Comparison of ENCODE assay signal across 10 cellular contexts in the genomic region with DNA sequence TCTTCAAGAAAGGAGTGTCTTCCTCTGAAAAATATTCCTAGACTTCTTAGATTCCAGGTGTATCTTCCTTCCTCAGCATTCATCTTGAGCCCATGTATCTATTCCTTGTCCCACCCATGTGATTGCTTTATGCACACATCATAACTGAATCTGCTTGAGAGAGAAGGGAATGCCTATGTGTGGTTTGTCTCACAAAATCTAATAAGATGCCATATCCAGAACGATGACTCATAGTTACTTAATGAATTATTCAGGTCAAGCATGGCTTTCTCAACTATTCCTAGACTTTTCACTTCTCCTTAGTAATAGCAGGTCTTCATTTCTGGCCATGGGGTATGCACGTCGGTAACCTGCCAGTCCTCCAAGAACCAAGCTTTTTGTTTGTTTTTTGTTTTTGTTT.
DNase-seq lines count a peak whose midpoint lies in the region; ATAC-seq and TF ChIP-seq lines count a peak whose summit lies in the region.
"Had no signal": no experiment of that assay in that cellular context is flagged by ENCODE, and none has a peak within 500 bp of the region (broad histone marks: within the 10 kb centered on the region; RNA-seq: fewer than 3 reads in every experiment).

No MANE protein-coding gene starts in this region.

- peak; percentile 85 for ATAC-seq in SK-N-SH treated with all-trans-retinoic acid at 6 μM for 48 hours

- CTCF ChIA-PET in RWPE1 (lab: Yijun Ruan, JAX) = no interaction called here

- TF ChIP-seq CTCF in RWPE1 (conservative IDR thresholded peaks at IDR 0.05; ENCODE audit: low read depth) = no peak

- no peak overlapping the region for H3K4me3 ChIP-seq in skeletal muscle cell (ENCODE audit: low read depth, low read length)

- POLR2A ChIA-PET in RWPE1 (lab: Yijun Ruan, JAX; ENCODE audit: low non-redundant PET) = no interaction called here

- H3K27ac ChIP-seq in RWPE1 = no peak overlapping the region

- DNase-seq in ELR (ENCODE audit: low read depth) (peak; percentile 2), glomerular visceral epithelial cell (ENCODE audit: extremely low spot score) (peak; percentile 13), skeletal muscle cell (ENCODE audit: low read depth) (peak; percentile 32), RWPE1 (ENCODE audit: low spot score) (no peak), germinal center (ENCODE audit: low spot score) (no peak), NAMALWA (ENCODE audit: low spot score) (no peak)
- no peak for DNase-seq in activated effector memory CD4-positive, alpha-beta T cell treated with Interleukin-2 at 50 U/mL for 16 hours
- DNase-seq: activated CD4-positive, alpha-beta memory T cell treated with anti-CD3 and anti-CD28 coated beads, Interleukin-2, amount 10 ng/mL, durations not matched to agents 7 days and 5 days; Kasumi-1 had no signal

TF ChIP-seq in SK-N-SH treated with all-trans-retinoic acid at 6 μM for 48 hours, 23 proteins besides CTCF, POLR2A, EP300 and RAD21:
- no peak for TF ChIP-seq ZFP30 (CRISPR knock-in tag; IDR thresholded peaks at IDR 0.05)
- no peak for TF ChIP-seq ZNF70 (CRISPR knock-in tag; IDR thresholded peaks at IDR 0.05)
- TF ChIP-seq POU6F1 (CRISPR knock-in tag; IDR thresholded peaks at IDR 0.05; ENCODE audit: borderline replicate concordance, low read depth) = no peak
- TF ChIP-seq ZNF8 (CRISPR knock-in tag; IDR thresholded peaks at IDR 0.05) = no peak
- TF ChIP-seq RARB (CRISPR knock-in tag; IDR thresholded peaks at IDR 0.05) = no peak
- TF ChIP-seq ZC3H10 (CRISPR knock-in tag; IDR thresholded peaks at IDR 0.05) = 0 out of 2 replicates have a peak, but pooled peaks have one; percentile 42
- no peak for TF ChIP-seq PATZ1 (CRISPR knock-in tag; IDR thresholded peaks at IDR 0.05; ENCODE audit: borderline replicate concordance)
- TF ChIP-seq, protein P1, sequence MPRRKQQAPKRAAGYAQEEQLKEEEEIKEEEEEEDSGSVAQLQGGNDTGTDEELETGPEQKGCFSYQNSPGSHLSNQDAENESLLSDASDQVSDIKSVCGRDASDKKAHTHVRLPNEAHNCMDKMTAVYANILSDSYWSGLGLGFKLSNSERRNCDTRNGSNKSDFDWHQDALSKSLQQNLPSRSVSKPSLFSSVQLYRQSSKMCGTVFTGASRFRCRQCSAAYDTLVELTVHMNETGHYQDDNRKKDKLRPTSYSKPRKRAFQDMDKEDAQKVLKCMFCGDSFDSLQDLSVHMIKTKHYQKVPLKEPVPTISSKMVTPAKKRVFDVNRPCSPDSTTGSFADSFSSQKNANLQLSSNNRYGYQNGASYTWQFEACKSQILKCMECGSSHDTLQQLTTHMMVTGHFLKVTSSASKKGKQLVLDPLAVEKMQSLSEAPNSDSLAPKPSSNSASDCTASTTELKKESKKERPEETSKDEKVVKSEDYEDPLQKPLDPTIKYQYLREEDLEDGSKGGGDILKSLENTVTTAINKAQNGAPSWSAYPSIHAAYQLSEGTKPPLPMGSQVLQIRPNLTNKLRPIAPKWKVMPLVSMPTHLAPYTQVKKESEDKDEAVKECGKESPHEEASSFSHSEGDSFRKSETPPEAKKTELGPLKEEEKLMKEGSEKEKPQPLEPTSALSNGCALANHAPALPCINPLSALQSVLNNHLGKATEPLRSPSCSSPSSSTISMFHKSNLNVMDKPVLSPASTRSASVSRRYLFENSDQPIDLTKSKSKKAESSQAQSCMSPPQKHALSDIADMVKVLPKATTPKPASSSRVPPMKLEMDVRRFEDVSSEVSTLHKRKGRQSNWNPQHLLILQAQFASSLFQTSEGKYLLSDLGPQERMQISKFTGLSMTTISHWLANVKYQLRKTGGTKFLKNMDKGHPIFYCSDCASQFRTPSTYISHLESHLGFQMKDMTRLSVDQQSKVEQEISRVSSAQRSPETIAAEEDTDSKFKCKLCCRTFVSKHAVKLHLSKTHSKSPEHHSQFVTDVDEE (CRISPR knock-in tag; IDR thresholded peaks at IDR 0.05) = no peak
- peak; percentile 42; the same call in 1 of the 2 replicates for TF ChIP-seq ISL1 (CRISPR knock-in tag; IDR thresholded peaks at IDR 0.05)
- no peak for TF ChIP-seq TCF4 (CRISPR knock-in tag; IDR thresholded peaks at IDR 0.05; ENCODE audit: borderline replicate concordance)
- no peak for TF ChIP-seq ESRRG (CRISPR knock-in tag; IDR thresholded peaks at IDR 0.05)
- no peak for TF ChIP-seq CSRNP3 (CRISPR knock-in tag; IDR thresholded peaks at IDR 0.05)
- TF ChIP-seq ARNTL (CRISPR knock-in tag; IDR thresholded peaks at IDR 0.05; ENCODE audit: borderline replicate concordance, low read depth) = no peak
- no peak for TF ChIP-seq BACH2 (CRISPR knock-in tag; IDR thresholded peaks at IDR 0.05; ENCODE audit: borderline replicate concordance)
- no peak for TF ChIP-seq CSDC2 (CRISPR knock-in tag; IDR thresholded peaks at IDR 0.05)
- TF ChIP-seq PPARA (CRISPR knock-in tag; IDR thresholded peaks at IDR 0.05; ENCODE audit: borderline replicate concordance) = no peak
- no peak for TF ChIP-seq TOX (CRISPR knock-in tag; IDR thresholded peaks at IDR 0.05; ENCODE audit: borderline replicate concordance)

Comparison
In these comparisons a context has a peak if more than half of its experiments do, and no peak if none do; other contexts are left out.
1. DNase-seq: peak in ELR (single experiment), glomerular visceral epithelial cell (single experiment) and skeletal muscle cell (single experiment); none in RWPE1 (single experiment), germinal center (single experiment), activated effector memory CD4-positive, alpha-beta T cell treated with Interleukin-2 at 50 U/mL for 16 hours (single experiment) and NAMALWA (single experiment).